10 cellular contexts compared by ENCODE assay signal in genomic region chr4:3389186-3389878, GRCh38. TPM values are rescaled to one million over a fixed set of nuclear protein-coding genes. Genes with fewer than 3 reads are reported as not detected.
A peak's percentile ranks its signal among the peaks of the same experiment; 100 is the strongest.
DNase-seq lines count a peak whose midpoint lies in the region; ATAC-seq and TF ChIP-seq lines count a peak whose summit lies in the region.
"Had no signal": no experiment of that assay in that cellular context is flagged by ENCODE, and none has a peak within 500 bp of the region (broad histone marks: within the 10 kb centered on the region; RNA-seq: fewer than 3 reads in every experiment).

No MANE protein-coding gene starts in this region.

- H3K27me3 Mint-ChIP-seq in endothelial cell (ENCODE audit: unreplicated experiment) (peaks cover 9% of the 10 kb centered on the region), nephron (ENCODE audit: low read depth) (peaks cover 9% of the 10 kb centered on the region)
- peaks cover 3% of the 10 kb centered on the region for H3K27me3 Mint-ChIP-seq in activated T-cell treated with anti-CD3 and anti-CD28 coated beads, Interleukin-2, amount 50 U/mL, for 4 hours (ENCODE audit: low read depth)

- in situ Hi-C loops in ACHN (cut with HindIII; ENCODE audit: low pct_ligation_motif_present, low pct_unique_long_range_greater_than_20kb, low sequenced_read_pairs), result no loop called here

- H3K4me3 Mint-ChIP-seq in endothelial cell (ENCODE audit: unreplicated experiment) (peak overlapping the region; percentile 48), nephron (peak overlapping the region; percentile 54 to 66 (median 59))
- no peak overlapping the region for H3K4me3 Mint-ChIP-seq in activated T-cell treated with anti-CD3 and anti-CD28 coated beads, Interleukin-2, amount 50 U/mL, for 4 hours
- H3K4me3 Mint-ChIP-seq: CD8-positive, alpha-beta T cell had no signal

- TF ChIP-seq CTCF in endothelial cell (IDR thresholded peaks at IDR 0.05; ENCODE audit: unreplicated experiment) (no peak), nephron (IDR thresholded peaks at IDR 0.05; ENCODE audit: unreplicated experiment in 3 of 3) (no peak)

- H3K4me1 Mint-ChIP-seq in endothelial cell (ENCODE audit: unreplicated experiment) (peaks cover 48% of the 10 kb centered on the region), nephron (peaks cover 60% of the 10 kb centered on the region)
- H3K4me1 Mint-ChIP-seq in activated T-cell treated with anti-CD3 and anti-CD28 coated beads, Interleukin-2, amount 50 U/mL, for 4 hours (ENCODE audit: low read depth), result peaks cover 16% of the 10 kb centered on the region

- DNase-seq in ACHN (peak; percentile 23), NOMO-1 treated with dmso at 0.1 percent for 144 hours (lab: John Stamatoyannopoulos, UW; ENCODE audit: unreplicated experiment) (peak; percentile 34), endothelial cell (ENCODE audit: low spot score) (no peak), NCI-H2196 treated with DMSO at 0.1 percent for 48 hours (lab: John Stamatoyannopoulos, UW; ENCODE audit: unreplicated experiment) (no peak)
- no peak for DNase-seq in activated T-cell treated with anti-CD3 and anti-CD28 coated beads, Interleukin-2, amount 50 U/mL, for 4 hours
- DNase-seq: CD8-positive, alpha-beta T cell; NCI-H446 had no signal

- H3K27ac Mint-ChIP-seq in endothelial cell (ENCODE audit: unreplicated experiment) (peak overlapping the region; percentile 6), nephron (peak overlapping the region; percentile 94 to 97 (median 95))
- H3K27ac Mint-ChIP-seq: CD8-positive, alpha-beta T cell had no signal

- H3K9me3 Mint-ChIP-seq in endothelial cell (ENCODE audit: unreplicated experiment) (no peaks in the 10 kb centered on the region), nephron (no peaks in the 10 kb centered on the region)
- H3K9me3 Mint-ChIP-seq in activated T-cell treated with anti-CD3 and anti-CD28 coated beads, Interleukin-2, amount 50 U/mL, for 4 hours, result no peaks in the 10 kb centered on the region
- H3K9me3 Mint-ChIP-seq: CD8-positive, alpha-beta T cell had no signal

- peaks cover 11% of the 10 kb centered on the region for H3K36me3 Mint-ChIP-seq in endothelial cell (ENCODE audit: low read depth, unreplicated experiment)
- no peaks in the 10 kb centered on the region for H3K36me3 Mint-ChIP-seq in nephron (ENCODE audit: low read depth)
- H3K36me3 Mint-ChIP-seq in activated T-cell treated with anti-CD3 and anti-CD28 coated beads, Interleukin-2, amount 50 U/mL, for 4 hours (ENCODE audit: insufficient read depth), result no peaks in the 10 kb centered on the region
- H3K36me3 Mint-ChIP-seq: CD8-positive, alpha-beta T cell had no signal

- no peak for ATAC-seq in activated T-cell treated with anti-CD3 and anti-CD28 coated beads, Interleukin-2, amount 50 U/mL, for 4 hours
- ATAC-seq in GM21723 (IDR thresholded peaks at IDR 0.05; ENCODE audit: unreplicated experiment), result no peak
- ATAC-seq in HG03095 (IDR thresholded peaks at IDR 0.05; ENCODE audit: unreplicated experiment), result no peak
- ATAC-seq: CD8-positive, alpha-beta T cell had no signal

RNA-seq across cellular contexts. Expression of gene HGFAC, which starts 52.4 kb away (rescaled TPM):
- total RNA-seq in endothelial cell (ENCODE audit: unreplicated experiment), result 2.4 TPM
- total RNA-seq in activated T-cell treated with anti-CD3 and anti-CD28 coated beads, Interleukin-2, amount 50 U/mL, for 4 hours, result under 1 TPM in 1 of 3 donors, not detected in 2; 0.11 TPM
- total RNA-seq: CD8-positive, alpha-beta T cell had no signal

Comparison
In these comparisons a context has a peak if more than half of its experiments do, and no peak if none do; other contexts are left out.
1. DNase-seq: peak in ACHN (single experiment) and NOMO-1 treated with dmso at 0.1 percent for 144 hours (single experiment); none in endothelial cell (single experiment), NCI-H2196 treated with DMSO at 0.1 percent for 48 hours (single experiment) and activated T-cell treated with anti-CD3 and anti-CD28 coated beads, Interleukin-2, amount 50 U/mL, for 4 hours (single experiment).